Comparison of ENCODE assay signal across 7 cellular contexts in the genomic region with DNA sequence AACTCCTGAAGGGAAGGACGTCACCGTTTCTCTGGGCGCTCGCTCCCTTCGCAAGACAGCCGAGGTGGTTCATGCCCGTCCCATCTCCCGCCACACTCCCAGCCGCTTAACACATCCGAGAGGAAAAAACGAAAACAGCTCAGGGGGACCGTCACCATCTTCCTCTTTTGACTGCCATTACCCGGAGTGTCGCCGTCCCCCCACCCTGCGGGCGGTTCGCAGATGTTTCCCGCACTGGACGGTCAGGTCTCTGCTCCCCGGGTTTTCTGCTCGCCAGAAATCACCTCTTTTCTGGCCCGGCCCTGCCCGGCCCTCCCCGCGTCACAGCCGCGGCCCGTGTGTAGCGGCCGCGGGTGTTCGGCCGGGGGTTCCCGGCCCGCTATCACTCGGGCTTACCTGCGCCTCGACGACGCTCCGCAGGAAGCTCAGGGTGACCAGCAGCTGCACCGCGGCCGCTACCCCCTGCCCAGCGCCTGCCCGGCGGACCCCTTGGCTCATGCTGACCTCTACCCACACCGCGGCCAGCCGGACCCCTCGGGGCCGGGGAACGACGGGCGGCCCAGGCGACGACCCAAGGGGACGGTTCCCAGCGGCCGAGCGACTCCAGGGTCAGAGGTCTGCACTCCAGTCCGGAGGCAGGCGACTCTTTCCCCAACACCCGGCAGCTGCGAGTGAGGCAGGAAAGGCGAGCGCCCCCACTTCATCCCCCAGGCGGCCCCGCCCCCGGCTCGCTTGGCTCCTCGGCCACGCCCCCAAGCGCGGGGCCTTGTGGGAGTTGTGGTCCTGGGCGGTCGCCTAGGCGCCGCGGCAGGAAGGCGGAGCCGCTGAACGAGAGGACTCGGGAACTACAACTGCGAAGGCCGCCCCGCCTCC.
A peak's percentile ranks its signal among the peaks of the same experiment; 100 is the strongest.
DNase-seq lines count a peak whose midpoint lies in the region; ATAC-seq and FAIRE-seq lines count a peak whose summit lies in the region.

A gene with protein sequence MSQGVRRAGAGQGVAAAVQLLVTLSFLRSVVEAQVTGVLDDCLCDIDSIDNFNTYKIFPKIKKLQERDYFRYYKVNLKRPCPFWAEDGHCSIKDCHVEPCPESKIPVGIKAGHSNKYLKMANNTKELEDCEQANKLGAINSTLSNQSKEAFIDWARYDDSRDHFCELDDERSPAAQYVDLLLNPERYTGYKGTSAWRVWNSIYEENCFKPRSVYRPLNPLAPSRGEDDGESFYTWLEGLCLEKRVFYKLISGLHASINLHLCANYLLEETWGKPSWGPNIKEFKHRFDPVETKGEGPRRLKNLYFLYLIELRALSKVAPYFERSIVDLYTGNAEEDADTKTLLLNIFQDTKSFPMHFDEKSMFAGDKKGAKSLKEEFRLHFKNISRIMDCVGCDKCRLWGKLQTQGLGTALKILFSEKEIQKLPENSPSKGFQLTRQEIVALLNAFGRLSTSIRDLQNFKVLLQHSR (minus strand): TSS at position 673 of the 873 bp plus-strand sequence. CDS start 175 bp downstream, at position 498.

- peak; percentile 77 for ATAC-seq in HG02973 (IDR thresholded peaks at IDR 0.05; ENCODE audit: unreplicated experiment)

- peak; percentile 90 for DNase-seq in GM18507 (ENCODE audit: extremely low spot score, insufficient read length, low read depth)
- DNase-seq in NCI-H1930 (lab: John Stamatoyannopoulos, UW): peak; percentile 96 to 99
- DNase-seq in T-helper 9 cell: peak; percentile 97
- peak; percentile 99 for DNase-seq in astrocyte of the hippocampus (ENCODE audit: low read depth, low spot score)
- peak; percentile 94 to 98 for DNase-seq in hippocampal formation (lab: John Stamatoyannopoulos, UW)
- peak; percentile 95 for DNase-seq in retina

- FAIRE-seq in GM18507 (lab: Jason Lieb, UNC): peak; percentile 96

Comparison
In these comparisons a context has a peak if more than half of its experiments do, and no peak if none do; other contexts are left out.
1. Peak in every context shown above with its lines: DNase-seq and ATAC-seq.